Comparison of ENCODE assay signal across 8 cellular contexts in the genomic region with DNA sequence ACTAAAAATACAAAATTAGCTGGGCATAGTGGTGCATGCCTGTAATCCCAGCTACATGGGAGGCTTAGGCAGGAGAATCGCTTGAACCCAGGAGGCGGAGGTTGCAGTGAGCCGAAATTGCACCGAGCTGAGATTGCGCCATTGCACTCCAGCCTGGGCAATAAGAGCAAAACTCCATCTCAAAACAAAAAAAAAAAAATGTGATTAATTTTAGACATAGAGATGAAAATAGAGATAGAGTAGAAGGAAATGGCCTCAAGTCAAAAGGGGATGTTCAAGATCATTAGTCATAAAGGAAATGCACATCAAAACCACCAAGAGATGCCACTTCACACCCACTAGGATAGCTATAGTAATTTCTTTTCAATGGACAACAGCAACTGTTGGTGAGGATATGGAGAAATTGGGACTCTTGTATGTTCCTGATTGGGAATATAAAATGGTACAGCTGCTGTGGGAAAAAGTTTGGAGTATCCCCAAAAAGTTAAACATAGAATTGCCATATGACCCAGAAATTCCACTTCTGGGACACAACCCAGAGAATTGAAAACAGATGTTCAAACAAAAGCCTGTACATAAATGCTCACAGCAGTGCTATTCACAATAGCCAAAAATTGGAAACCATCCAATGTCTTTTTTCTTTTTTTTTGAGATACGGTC. TPM values are rescaled to one million over a fixed set of nuclear protein-coding genes. Genes with fewer than 3 reads are reported as not detected.
DNase-seq lines count a peak whose midpoint lies in the region; ATAC-seq and TF ChIP-seq lines count a peak whose summit lies in the region.

No MANE protein-coding gene starts in this region.

- H3K36me3 Mint-ChIP-seq in CD14-positive monocyte, result peaks cover 43 to 53% of the 10 kb centered on the region in 2 donors
- peaks cover 16% of the 10 kb centered on the region for H3K36me3 Mint-ChIP-seq in activated CD8-positive, alpha-beta T cell treated with anti-CD3 and anti-CD28 coated beads, Interleukin-2, amount 10 ng/mL, durations not matched to agents 7 days and 5 days (ENCODE audit: low read depth)

- no peaks in the 10 kb centered on the region for H3K36me3 ChIP-seq in testis (ENCODE audit: low read depth, missing control alignments)

- CTCF ChIA-PET in activated CD8-positive, alpha-beta T cell treated with anti-CD3 and anti-CD28 coated beads, Interleukin-2, amount 10 ng/mL, durations not matched to agents 7 days and 5 days (lab: Charles Lee), result interaction anchor here (1.3 to 1.5 kb wide), 2 partner anchors 14 to 29 kb away, joined by 3 to 4 read pairs; no protein-coding TSS in a partner anchor

- H3K4me1 Mint-ChIP-seq in CD14-positive monocyte, result peaks cover 54% of the 10 kb centered on the region
- H3K4me1 Mint-ChIP-seq in activated CD8-positive, alpha-beta T cell treated with anti-CD3 and anti-CD28 coated beads, Interleukin-2, amount 10 ng/mL, durations not matched to agents 7 days and 5 days (ENCODE audit: low read depth), result peaks cover 32% of the 10 kb centered on the region

- intact Hi-C loops in CD14-positive monocyte (cut with micrococcal nuclease), result no loop called here
- intact Hi-C loops in left colon (cut with DNase I, micrococcal nuclease), result no loop called here
- intact Hi-C loops in testis (cut with DNase I; ENCODE audit: low total_unique reads), result no loop called here

- ATAC-seq in activated CD8-positive, alpha-beta T cell treated with anti-CD3 and anti-CD28 coated beads, Interleukin-2, amount 10 ng/mL, durations not matched to agents 7 days and 5 days, result peak; percentile 81
- ATAC-seq in left colon, result peak; percentile 29
- no peak for ATAC-seq in GM21390 (IDR thresholded peaks at IDR 0.05; ENCODE audit: unreplicated experiment)
- no peak for ATAC-seq in GM19455 (IDR thresholded peaks at IDR 0.05; ENCODE audit: unreplicated experiment)

- DNase-seq in CD14-positive monocyte (ENCODE audit: low spot score) (peak; percentile 59), HS-27A (ENCODE audit: low read depth) (peak; percentile 66), left colon (no peak), testis (no peak), middle frontal gyrus (ENCODE audit: extremely low spot score, low spot score) (no peak)
- no peak for DNase-seq in activated CD8-positive, alpha-beta T cell treated with anti-CD3 and anti-CD28 coated beads, Interleukin-2, amount 10 ng/mL, durations not matched to agents 7 days and 5 days

- H3K4me3 ChIP-seq in testis, result no peak overlapping the region

- no peaks in the 10 kb centered on the region for H3K27me3 Mint-ChIP-seq in CD14-positive monocyte (ENCODE audit: low read depth in 3 of 3)
- H3K27me3 Mint-ChIP-seq in activated CD8-positive, alpha-beta T cell treated with anti-CD3 and anti-CD28 coated beads, Interleukin-2, amount 10 ng/mL, durations not matched to agents 7 days and 5 days (ENCODE audit: low read depth), result no peaks in the 10 kb centered on the region

- 70 to 78% methylated on average over 6 of the region's 6 CpGs for WGBS in testis, 2 donors

- peaks cover 13% of the 10 kb centered on the region for H3K4me1 ChIP-seq in testis

- no peaks in the 10 kb centered on the region for H3K9me3 Mint-ChIP-seq in CD14-positive monocyte
- H3K9me3 Mint-ChIP-seq in activated CD8-positive, alpha-beta T cell treated with anti-CD3 and anti-CD28 coated beads, Interleukin-2, amount 10 ng/mL, durations not matched to agents 7 days and 5 days (ENCODE audit: insufficient read depth), result no peaks in the 10 kb centered on the region

- H3K27ac Mint-ChIP-seq in CD14-positive monocyte, result peak overlapping the region; percentile 85 to 95 (median 90)
- no peak overlapping the region for H3K27ac Mint-ChIP-seq in activated CD8-positive, alpha-beta T cell treated with anti-CD3 and anti-CD28 coated beads, Interleukin-2, amount 10 ng/mL, durations not matched to agents 7 days and 5 days

- POLR2A ChIA-PET in activated CD8-positive, alpha-beta T cell treated with anti-CD3 and anti-CD28 coated beads, Interleukin-2, amount 10 ng/mL, durations not matched to agents 7 days and 5 days (lab: Charles Lee), result no interaction called here

- H3K9me3 ChIP-seq in testis, result no peaks in the 10 kb centered on the region

- no peak for TF ChIP-seq POLR2A in testis (IDR thresholded peaks at IDR 0.05)

- H3K27ac ChIP-seq in testis, result no peak overlapping the region

- no peak overlapping the region for H3K4me3 Mint-ChIP-seq in CD14-positive monocyte
- H3K4me3 Mint-ChIP-seq in activated CD8-positive, alpha-beta T cell treated with anti-CD3 and anti-CD28 coated beads, Interleukin-2, amount 10 ng/mL, durations not matched to agents 7 days and 5 days, result no peak overlapping the region

- no peaks in the 10 kb centered on the region for H3K27me3 ChIP-seq in testis

- TF ChIP-seq CTCF in CD14-positive monocyte (IDR thresholded peaks at IDR 0.05), result no peak
- TF ChIP-seq CTCF in testis (IDR thresholded peaks at IDR 0.05), result no peak

RNA-seq across cellular contexts. Expression of gene ABHD2, which starts 55.4 kb away (rescaled TPM):
- 10 to 100 TPM; 37.3 to 67.1 TPM for polyA plus RNA-seq in CD14-positive monocyte
- total RNA-seq in activated CD8-positive, alpha-beta T cell treated with anti-CD3 and anti-CD28 coated beads, Interleukin-2, amount 10 ng/mL, durations not matched to agents 7 days and 5 days, result 10 to 100 TPM; 71.3 to 71.9 TPM
- 100 to 1,000 TPM; 100 to 112 TPM for total RNA-seq in left colon
- total RNA-seq in testis, result 100 to 1,000 TPM in 1 of 2 donors, 10 to 100 TPM in 1; 82.5 to 109 TPM
- polyA plus RNA-seq in testis (ENCODE audit: insufficient read depth, low read depth, low replicate concordance), result 214 TPM

Comparison
In these comparisons a context has a peak if more than half of its experiments do, and no peak if none do; other contexts are left out.
1. DNase-seq: peak in CD14-positive monocyte (single experiment) and HS-27A (single experiment); none in activated CD8-positive, alpha-beta T cell treated with anti-CD3 and anti-CD28 coated beads, Interleukin-2, amount 10 ng/mL, durations not matched to agents 7 days and 5 days (single experiment), left colon (0 of 2), testis (single experiment) and middle frontal gyrus (single experiment).
2. ATAC-seq: peak in activated CD8-positive, alpha-beta T cell treated with anti-CD3 and anti-CD28 coated beads, Interleukin-2, amount 10 ng/mL, durations not matched to agents 7 days and 5 days (single experiment) and left colon (single experiment); none in GM21390 (single experiment) and GM19455 (single experiment).